ENCODE assay signal across 1 cellular context in genomic region chr20:35699127-35699913, GRCh38.
TF ChIP-seq lines count a peak whose summit lies in the region.

TSS of gene NFS1 (minus strand) at chr20:35699352. CDS start at chr20:35699288, 64 bp downstream.
TSS of gene ROMO1 (plus strand) at chr20:35699405. CDS start at chr20:35699633, 228 bp downstream.

TF ChIP-seq in HepG2, 621 proteins besides CTCF, POLR2A, EP300 and RAD21 (continues in another document):
- TF ChIP-seq LBX2 (CRISPR knock-in tag; IDR thresholded peaks at IDR 0.05; ENCODE audit: borderline replicate concordance), result no peak; the same call in 1 of the 2 replicates
- TF ChIP-seq ZNF784 (CRISPR knock-in tag; IDR thresholded peaks at IDR 0.05; ENCODE audit: borderline replicate concordance), result peak; percentile 95
- peak; percentile 98 for TF ChIP-seq NRL (CRISPR knock-in tag; IDR thresholded peaks at IDR 0.05; ENCODE audit: borderline replicate concordance)
- TF ChIP-seq FOXA3 (CRISPR knock-in tag; IDR thresholded peaks at IDR 0.05), result peak; percentile 77
- TF ChIP-seq NFE2L1 (CRISPR knock-in tag; IDR thresholded peaks at IDR 0.05; ENCODE audit: borderline replicate concordance), result peak; percentile 87
- no peak for TF ChIP-seq ZNF3 (CRISPR knock-in tag; IDR thresholded peaks at IDR 0.05)
- peak; percentile 65 for TF ChIP-seq STAG1 (CRISPR knock-in tag; IDR thresholded peaks at IDR 0.05)
- TF ChIP-seq FOXA1 (IDR thresholded peaks at IDR 0.05), result no peak
- no peak; the same call in none of the 2 replicates for TF ChIP-seq FOXA1 (CRISPR knock-in tag; IDR thresholded peaks at IDR 0.05)
- peak; percentile 97 for TF ChIP-seq THYN1 (CRISPR knock-in tag; IDR thresholded peaks at IDR 0.05; ENCODE audit: borderline replicate concordance, low read depth)
- TF ChIP-seq SAFB2 (CRISPR knock-in tag; IDR thresholded peaks at IDR 0.05; ENCODE audit: borderline replicate concordance, low read depth), result peak; percentile 99
- TF ChIP-seq FOXP4 (CRISPR knock-in tag; IDR thresholded peaks at IDR 0.05), result peak; percentile 83
- peak; percentile 98 for TF ChIP-seq MYC (CRISPR knock-in tag; IDR thresholded peaks at IDR 0.05; ENCODE audit: borderline replicate concordance)
- peak; percentile 95 for TF ChIP-seq SMAD3 (CRISPR knock-in tag; IDR thresholded peaks at IDR 0.05)
- peak; percentile 83; the same call in 1 of the 2 replicates for TF ChIP-seq ARID5B (CRISPR knock-in tag; IDR thresholded peaks at IDR 0.05)
- peak; percentile 99; the same call in 1 of the 2 replicates for TF ChIP-seq FOXO4 (CRISPR knock-in tag; conservative IDR thresholded peaks at IDR 0.05)
- TF ChIP-seq ZNF569 (CRISPR knock-in tag; IDR thresholded peaks at IDR 0.05; ENCODE audit: borderline replicate concordance), result peak; percentile 95; the same call in 1 of the 2 replicates
- no peak for TF ChIP-seq ATM (IDR thresholded peaks at IDR 0.05; ENCODE audit: borderline replicate concordance)
- TF ChIP-seq PAWR (CRISPR knock-in tag; IDR thresholded peaks at IDR 0.05; ENCODE audit: borderline replicate concordance), result peak; percentile 86
- peak in 1 of 2 experiments; percentile 86; a peak in 2 of 4 replicates for TF ChIP-seq ATF4 (CRISPR knock-in tag; IDR thresholded peaks at IDR 0.05)
- peak; percentile 98 for TF ChIP-seq SRSF1 (optimal IDR thresholded peaks at IDR 0.05; ENCODE audit: low read depth, low read length)
- peak; percentile 97 for TF ChIP-seq ZNF781 (CRISPR knock-in tag; IDR thresholded peaks at IDR 0.05; ENCODE audit: borderline replicate concordance, not compliant biosample characterization)
- peak; percentile 98 for TF ChIP-seq MXD3 (CRISPR knock-in tag; IDR thresholded peaks at IDR 0.05)
- TF ChIP-seq ZNF326 (CRISPR knock-in tag; IDR thresholded peaks at IDR 0.05; ENCODE audit: borderline replicate concordance), result peak; percentile 88; the same call in 1 of the 2 replicates
- no peak for TF ChIP-seq RFX3 (CRISPR knock-in tag; IDR thresholded peaks at IDR 0.05)
- peak; percentile 90 for TF ChIP-seq GFI1 (CRISPR knock-in tag; IDR thresholded peaks at IDR 0.05; ENCODE audit: borderline replicate concordance)
- TF ChIP-seq ZNF639 (CRISPR knock-in tag; conservative IDR thresholded peaks at IDR 0.05), result peak; percentile 98
- peak; percentile 96 for TF ChIP-seq ZNF343 (CRISPR knock-in tag; IDR thresholded peaks at IDR 0.05)
- TF ChIP-seq ZNF577 (CRISPR knock-in tag; IDR thresholded peaks at IDR 0.05; ENCODE audit: borderline replicate concordance, low read depth), result peak; percentile 78
- TF ChIP-seq EZH2 (conservative IDR thresholded peaks at IDR 0.05; ENCODE audit: low read depth, low read length), result no peak
- peak; percentile 95 for TF ChIP-seq ZNF33B (CRISPR knock-in tag; IDR thresholded peaks at IDR 0.05)
- peak; percentile 99 for TF ChIP-seq MXD1 (CRISPR knock-in tag; IDR thresholded peaks at IDR 0.05)
- no peak for TF ChIP-seq CEBPZ (IDR thresholded peaks at IDR 0.05; ENCODE audit: low read length)
- peak; percentile 92 for TF ChIP-seq E2F1 (CRISPR knock-in tag; IDR thresholded peaks at IDR 0.05)
- TF ChIP-seq JUNB (CRISPR knock-in tag; IDR thresholded peaks at IDR 0.05; ENCODE audit: borderline replicate concordance), result peak; percentile 10; the same call in 1 of the 2 replicates
- peak; percentile 80; the same call in 1 of the 2 replicates for TF ChIP-seq ZMAT5 (CRISPR knock-in tag; IDR thresholded peaks at IDR 0.05; ENCODE audit: borderline replicate concordance, low read depth)
- peak; percentile 98 for TF ChIP-seq SALL1 (CRISPR knock-in tag; IDR thresholded peaks at IDR 0.05)
- peak; percentile 98 for TF ChIP-seq ZNF414 (CRISPR knock-in tag; IDR thresholded peaks at IDR 0.05)
- TF ChIP-seq RFX1 (IDR thresholded peaks at IDR 0.05), result no peak
- TF ChIP-seq ZNF292 (CRISPR knock-in tag; IDR thresholded peaks at IDR 0.05; ENCODE audit: borderline replicate concordance, low read depth), result peak; percentile 86; the same call in 1 of the 2 replicates
- TF ChIP-seq ZNF556 (CRISPR knock-in tag; IDR thresholded peaks at IDR 0.05; ENCODE audit: borderline replicate concordance), result peak; percentile 67; the same call in 1 of the 2 replicates
